ENCODE assay signal across 25 cellular contexts in genomic region chr9:6695121-6695814, GRCh38.
"Had no signal": no experiment of that assay in that cellular context is flagged by ENCODE, and none has a peak within 500 bp of the region (broad histone marks: within the 10 kb centered on the region; RNA-seq: fewer than 3 reads in every experiment).

No MANE protein-coding gene starts in this region.

- H3K27ac Mint-ChIP-seq: activated CD8-positive, alpha-beta T cell treated with anti-CD3 and anti-CD28 coated beads for 36 hours; activated naive CD4-positive, alpha-beta T cell treated with anti-CD3 and anti-CD28 coated beads, Interleukin-2, amount 10 ng/mL, durations not matched to agents 7 days and 5 days; activated naive CD8-positive, alpha-beta T cell treated with anti-CD3 and anti-CD28 coated beads for 36 hours; activated T-cell treated with anti-CD3 and anti-CD28 coated beads, Interleukin-2, amount 50 U/mL, for 72 hours; activated T-helper 2 cell treated with anti-CD3 and anti-CD28 coated beads, Interferon-gamma antibody, Interleukin-2, Interleukin-4, amounts not matched to agents 10 μg/mL and 5 μg/mL and 100 μg/mL, durations not matched to agents 14 hours and 24 hours and 36 hours; T-helper 17 cell had no signal

- ATAC-seq: activated CD8-positive, alpha-beta T cell treated with anti-CD3 and anti-CD28 coated beads for 36 hours; activated T-cell treated with anti-CD3 and anti-CD28 coated beads, Interleukin-2, amount 50 U/mL, for 72 hours; T-helper 17 cell had no signal

- H3K36me3 ChIP-seq: brain microvascular endothelial cell, cardiac muscle cell, MG63 had no signal

- DNase-seq: activated CD4-positive, alpha-beta T cell treated with anti-CD3 and anti-CD28 coated beads, Interleukin-2, amount 50 U/mL, for 1 hour; activated CD4-positive, CD25-positive, alpha-beta regulatory T cell; activated CD8-positive, alpha-beta memory T cell treated with anti-CD3 and anti-CD28 coated beads, Interleukin-2, amount 50 U/mL, for 4 hours; activated CD8-positive, alpha-beta T cell treated with anti-CD3 and anti-CD28 coated beads for 36 hours; activated gamma-delta T cell treated with Interleukin-2 at 50 U/mL for 16 hours; activated naive CD4-positive, alpha-beta T cell treated with anti-CD3 and anti-CD28 coated beads, Interleukin-2, amount 10 ng/mL, durations not matched to agents 7 days and 5 days; activated naive CD8-positive, alpha-beta T cell treated with anti-CD3 and anti-CD28 coated beads for 36 hours; activated T-cell treated with anti-CD3 and anti-CD28 coated beads, Interleukin-2, amount 50 U/mL, for 72 hours; brain microvascular endothelial cell; cerebellar nuclear complex; MG63; MV-4-11; NCI-H1092 treated with DMSO at 0.1 percent for 48 hours; NCI-H1417 treated with DMSO at 0.1 percent for 48 hours; NCI-H1694; NCI-H2029; NCI-H2107; NCI-H345; NCI-H510A treated with DMSO at 0.1 percent for 48 hours; PC-9; SHP77 treated with DMSO at 0.1 percent for 48 hours; T-helper 17 cell; T-helper 9 cell had no signal

- H2AFZ ChIP-seq: PC-9 had no signal

- H3K36me3 Mint-ChIP-seq: activated naive CD4-positive, alpha-beta T cell treated with anti-CD3 and anti-CD28 coated beads, Interleukin-2, amount 10 ng/mL, durations not matched to agents 7 days and 5 days; activated naive CD8-positive, alpha-beta T cell treated with anti-CD3 and anti-CD28 coated beads for 36 hours had no signal

- H3K27me3 ChIP-seq: brain microvascular endothelial cell, cardiac muscle cell, MG63 had no signal

- H3K4me2 ChIP-seq: PC-9 had no signal

- H3K27ac ChIP-seq: brain microvascular endothelial cell, cardiac muscle cell, PC-9 had no signal

- H3K4me3 Mint-ChIP-seq: activated CD8-positive, alpha-beta T cell treated with anti-CD3 and anti-CD28 coated beads for 36 hours; activated naive CD4-positive, alpha-beta T cell treated with anti-CD3 and anti-CD28 coated beads, Interleukin-2, amount 10 ng/mL, durations not matched to agents 7 days and 5 days; activated naive CD8-positive, alpha-beta T cell treated with anti-CD3 and anti-CD28 coated beads for 36 hours; activated T-cell treated with anti-CD3 and anti-CD28 coated beads, Interleukin-2, amount 50 U/mL, for 72 hours; T-helper 17 cell had no signal

- H3K4me1 Mint-ChIP-seq: activated naive CD4-positive, alpha-beta T cell treated with anti-CD3 and anti-CD28 coated beads, Interleukin-2, amount 10 ng/mL, durations not matched to agents 7 days and 5 days; activated naive CD8-positive, alpha-beta T cell treated with anti-CD3 and anti-CD28 coated beads for 36 hours; T-helper 17 cell had no signal

- H3K9me3 Mint-ChIP-seq: activated CD8-positive, alpha-beta T cell treated with anti-CD3 and anti-CD28 coated beads for 36 hours; activated naive CD4-positive, alpha-beta T cell treated with anti-CD3 and anti-CD28 coated beads, Interleukin-2, amount 10 ng/mL, durations not matched to agents 7 days and 5 days; activated naive CD8-positive, alpha-beta T cell treated with anti-CD3 and anti-CD28 coated beads for 36 hours; activated T-cell treated with anti-CD3 and anti-CD28 coated beads, Interleukin-2, amount 50 U/mL, for 72 hours; activated T-helper 2 cell treated with anti-CD3 and anti-CD28 coated beads, Interferon-gamma antibody, Interleukin-2, Interleukin-4, amounts not matched to agents 10 μg/mL and 5 μg/mL and 100 μg/mL, durations not matched to agents 14 hours and 24 hours and 36 hours had no signal

- H3K4me3 ChIP-seq: cardiac muscle cell, MG63, PC-9 had no signal

- H3K27me3 Mint-ChIP-seq: activated CD8-positive, alpha-beta T cell treated with anti-CD3 and anti-CD28 coated beads for 36 hours; activated naive CD4-positive, alpha-beta T cell treated with anti-CD3 and anti-CD28 coated beads, Interleukin-2, amount 10 ng/mL, durations not matched to agents 7 days and 5 days; activated naive CD8-positive, alpha-beta T cell treated with anti-CD3 and anti-CD28 coated beads for 36 hours; T-helper 17 cell had no signal
